8 cellular contexts compared by ENCODE assay signal in genomic region chr12:130916251-130916911, GRCh38. TPM values are rescaled to one million over a fixed set of nuclear protein-coding genes. Genes with fewer than 3 reads are reported as not detected.
DNase-seq lines count a peak whose midpoint lies in the region; ATAC-seq, FAIRE-seq and TF ChIP-seq lines count a peak whose summit lies in the region.

No MANE protein-coding gene starts in this region.

- H3K9me1 ChIP-seq in endothelial cell of umbilical vein (replicated peaks; ENCODE audit: control insufficient read depth, extremely low read depth, insufficient read depth, low read length), result no peaks in the 10 kb centered on the region

- H2BK5ac ChIP-seq in mesenchymal stem cell (ENCODE audit: low read depth, low read length, poor library complexity, severe bottlenecking), result no peak overlapping the region

- POLR2A ChIA-PET in PC-3 (lab: Charles Lee; ENCODE audit: unreplicated experiment), result no interaction called here
- POLR2A ChIA-PET in endothelial cell of umbilical vein (lab: Charles Lee), result no interaction called here

- no peak overlapping the region for H2AFZ ChIP-seq in Karpas-422 (ENCODE audit: low read length)
- H2AFZ ChIP-seq in PC-3 (ENCODE audit: low read length), result peak overlapping the region; percentile 34; the same call in 1 of the 2 replicates
- H2AFZ ChIP-seq in endothelial cell of umbilical vein (ENCODE audit: low read depth, low read length), result no peak overlapping the region
- no peak overlapping the region for H2AFZ ChIP-seq in mesenchymal stem cell (ENCODE audit: low read depth, low read length)

- peak; percentile 96 for TF ChIP-seq CTCF in PC-3 (conservative IDR thresholded peaks at IDR 0.05; ENCODE audit: low read depth, low read length)
- peak; percentile 43 to 46 for TF ChIP-seq CTCF in endothelial cell of umbilical vein (IDR thresholded peaks at IDR 0.05; ENCODE audit: extremely low read depth in 1 of 2, insufficient read depth in 1 of 2, low read depth in 1 of 2, low read length in 2 of 2)
- peak; percentile 88 for TF ChIP-seq CTCF in upper lobe of right lung (IDR thresholded peaks at IDR 0.05)

- H3K27ac ChIP-seq in Karpas-422 (ENCODE audit: low read length), result no peak overlapping the region
- H3K27ac ChIP-seq in PC-3 (ENCODE audit: low read length), result no peak overlapping the region
- H3K27ac ChIP-seq in endothelial cell of umbilical vein (ENCODE audit: insufficient read depth, low read depth, low read length), result no peak overlapping the region
- no peak overlapping the region for H3K27ac ChIP-seq in mesenchymal stem cell (ENCODE audit: low read length, poor library complexity, severe bottlenecking)
- no peak overlapping the region for H3K27ac ChIP-seq in upper lobe of right lung

- H3K27me3 ChIP-seq in Karpas-422 (ENCODE audit: low read length) (no peaks in the 10 kb centered on the region), PC-3 (ENCODE audit: low read length) (peaks cover 79% of the 10 kb centered on the region), endothelial cell of umbilical vein (ENCODE audit: control insufficient read depth in 2 of 2, insufficient read depth in 2 of 2, low read length in 2 of 2) (no peaks in the 10 kb centered on the region), mesenchymal stem cell (ENCODE audit: control insufficient read depth in 1 of 2, insufficient read depth in 1 of 2, low read length in 2 of 2) (peaks cover 6 to 26% of the 10 kb centered on the region in 2 experiments), upper lobe of right lung (no peaks in the 10 kb centered on the region)

- DNase-seq in activated CD4-positive, alpha-beta T cell treated with anti-CD3 and anti-CD28 coated beads for 48 hours, result peak; percentile 44
- DNase-seq in activated CD4-positive, alpha-beta T cell treated with anti-CD3 and anti-CD28 coated beads for 1 hour, result no peak
- DNase-seq in Karpas-422, result peak; percentile 79
- peak; percentile 80 for DNase-seq in PC-3
- peak; percentile 6 for DNase-seq in endothelial cell of umbilical vein (ENCODE audit: low read depth, low spot score)
- DNase-seq in mesenchymal stem cell, result peak; percentile 44
- peak; percentile 74 for DNase-seq in upper lobe of right lung

- no peaks in the 10 kb centered on the region for H3K9me2 ChIP-seq in Karpas-422 (replicated peaks; ENCODE audit: insufficient read depth, low read length)
- H3K9me2 ChIP-seq in PC-3 (replicated peaks; ENCODE audit: low read length), result no peaks in the 10 kb centered on the region

- H3K4me1 ChIP-seq in Karpas-422 (ENCODE audit: low read length) (no peaks in the 10 kb centered on the region), PC-3 (ENCODE audit: insufficient read depth, low read length) (no peaks in the 10 kb centered on the region), endothelial cell of umbilical vein (ENCODE audit: control insufficient read depth, extremely low read depth, insufficient read depth, low read length) (no peaks in the 10 kb centered on the region), mesenchymal stem cell (ENCODE audit: control insufficient read depth, insufficient read depth, low read depth, low read length) (no peaks in the 10 kb centered on the region), upper lobe of right lung (peaks cover 15% of the 10 kb centered on the region)

- no peak overlapping the region for H2AK5ac ChIP-seq in mesenchymal stem cell (ENCODE audit: low read length, severe bottlenecking)

- H2BK15ac ChIP-seq in mesenchymal stem cell (ENCODE audit: low read depth, poor library complexity, severe bottlenecking), result no peak overlapping the region

- H3K23ac ChIP-seq in mesenchymal stem cell (ENCODE audit: low read length in 2 of 2), result no peak overlapping the region

- H3K18ac ChIP-seq in mesenchymal stem cell (ENCODE audit: low read depth in 1 of 2, low read length in 2 of 2), result no peak overlapping the region

- H3K4me3 ChIP-seq in Karpas-422 (ENCODE audit: low read length), result no peak overlapping the region
- H3K4me3 ChIP-seq in PC-3 (ENCODE audit: low read length), result peak overlapping the region; percentile 45
- H3K4me3 ChIP-seq in endothelial cell of umbilical vein (replicated peaks in 1 of 3; ENCODE audit: insufficient read depth in 1 of 3, low read depth in 1 of 3, low read length in 3 of 3), result no peak overlapping the region
- H3K4me3 ChIP-seq in mesenchymal stem cell (ENCODE audit: insufficient read depth in 1 of 2, low read depth in 1 of 2, low read length in 2 of 2), result peak overlapping the region in 1 of 2 experiments; percentile 74
- H3K4me3 ChIP-seq in upper lobe of right lung, result peak overlapping the region; percentile 40

- H3K4me2 ChIP-seq in Karpas-422 (ENCODE audit: low read depth, low read length, poor library complexity, severe bottlenecking) (no peak overlapping the region), PC-3 (ENCODE audit: low read length) (peak overlapping the region; percentile 46), endothelial cell of umbilical vein (ENCODE audit: insufficient read depth, low read length) (no peak overlapping the region), mesenchymal stem cell (ENCODE audit: low read length, poor library complexity, severe bottlenecking) (no peak overlapping the region)

- H3K9me3 ChIP-seq in Karpas-422 (ENCODE audit: low read length), result peaks cover 10% of the 10 kb centered on the region; the same call in 1 of the 2 replicates
- H3K9me3 ChIP-seq in PC-3 (ENCODE audit: low read length), result peaks cover 10% of the 10 kb centered on the region
- no peaks in the 10 kb centered on the region for H3K9me3 ChIP-seq in endothelial cell of umbilical vein (replicated peaks; ENCODE audit: control insufficient read depth, insufficient read depth, low read length)
- peaks cover 7% of the 10 kb centered on the region for H3K9me3 ChIP-seq in mesenchymal stem cell (ENCODE audit: control insufficient read depth, low read length)
- no peaks in the 10 kb centered on the region for H3K9me3 ChIP-seq in upper lobe of right lung

- no peaks in the 10 kb centered on the region for H3K79me1 ChIP-seq in mesenchymal stem cell (replicated peaks; ENCODE audit: low read length, poor library complexity, severe bottlenecking)

- H4K91ac ChIP-seq in mesenchymal stem cell (ENCODE audit: low read length), result no peak overlapping the region

- H3F3A ChIP-seq in PC-3 (ENCODE audit: low read length, unreplicated experiment), result no peaks in the 10 kb centered on the region

- H3K14ac ChIP-seq in mesenchymal stem cell (ENCODE audit: low read length in 2 of 2), result no peak overlapping the region

- no peaks in the 10 kb centered on the region for H3K79me2 ChIP-seq in Karpas-422 (ENCODE audit: low read length)
- H3K79me2 ChIP-seq in PC-3 (ENCODE audit: low read length), result no peaks in the 10 kb centered on the region
- H3K79me2 ChIP-seq in endothelial cell of umbilical vein (ENCODE audit: control insufficient read depth, insufficient read depth, low read length), result no peaks in the 10 kb centered on the region

- H3K36me3 ChIP-seq in Karpas-422 (ENCODE audit: insufficient read depth, low read length) (no peaks in the 10 kb centered on the region), PC-3 (ENCODE audit: low read depth, low read length) (no peaks in the 10 kb centered on the region), endothelial cell of umbilical vein (ENCODE audit: control insufficient read depth in 2 of 2, extremely low read depth in 1 of 2, insufficient read depth in 2 of 2, low read length in 2 of 2) (no peaks in the 10 kb centered on the region), mesenchymal stem cell (ENCODE audit: control insufficient read depth in 1 of 2, insufficient read depth in 2 of 2, low read depth in 1 of 2, low read length in 2 of 2) (no peaks in the 10 kb centered on the region), upper lobe of right lung (no peaks in the 10 kb centered on the region)

- no peak overlapping the region for H4K8ac ChIP-seq in mesenchymal stem cell (ENCODE audit: low read length)

- intact Hi-C loops in PC-3 (cut with micrococcal nuclease) (no loop called here), endothelial cell of umbilical vein (cut with micrococcal nuclease) (loop anchor here (2.0 kb wide), 2 partner anchors 216 to 914 kb away; no protein-coding TSS in a partner anchor), upper lobe of right lung (cut with DNase I) (no loop called here)

- no peak overlapping the region for H2BK120ac ChIP-seq in mesenchymal stem cell (ENCODE audit: low read depth, low read length)

- H2BK12ac ChIP-seq in mesenchymal stem cell (ENCODE audit: low read length in 2 of 2), result no peak overlapping the region

- ATAC-seq in PC-3 (peak; percentile 84), upper lobe of right lung (peak; percentile 89), GM18502 (IDR thresholded peaks at IDR 0.05; ENCODE audit: poor library complexity, unreplicated experiment) (no peak)

- BruUV-seq in PC-3 (replicated peaks; lab: Mats Ljungman, UMichigan), result no TSS peak
- no TSS peak for BruUV-seq in endothelial cell of umbilical vein (replicated peaks; lab: Mats Ljungman, UMichigan)

- CTCF ChIA-PET in PC-3 (lab: Charles Lee), result no interaction called here
- CTCF ChIA-PET in endothelial cell of umbilical vein (lab: Charles Lee), result no interaction called here

- no peak for TF ChIP-seq POLR2A in endothelial cell of umbilical vein (IDR thresholded peaks at IDR 0.05; ENCODE audit: low read depth, low read length)

- dilution Hi-C loops in endothelial cell of umbilical vein (cut with MboI; ENCODE audit: extremely low pct_ligation_motif_present, low sequenced_read_pairs), result no loop called here

- H3K4ac ChIP-seq in mesenchymal stem cell (ENCODE audit: low read depth in 1 of 2, low read length in 2 of 2), result no peak overlapping the region

- H4K20me1 ChIP-seq in Karpas-422 (ENCODE audit: insufficient read depth, low read depth, low read length) (no peaks in the 10 kb centered on the region), PC-3 (ENCODE audit: low read length) (no peaks in the 10 kb centered on the region), endothelial cell of umbilical vein (replicated peaks; ENCODE audit: control insufficient read depth, extremely low read depth, insufficient read depth, low read length) (no peaks in the 10 kb centered on the region)

- 23% methylated on average over 36 of the region's 36 CpGs for WGBS in mesenchymal stem cell

- no peak for FAIRE-seq in endothelial cell of umbilical vein (lab: Jason Lieb, UNC)

- H3K9ac ChIP-seq in Karpas-422 (ENCODE audit: low read length), result no peak overlapping the region
- no peak overlapping the region for H3K9ac ChIP-seq in PC-3 (ENCODE audit: low read length)
- no peak overlapping the region for H3K9ac ChIP-seq in endothelial cell of umbilical vein (replicated peaks; ENCODE audit: extremely low read depth, insufficient read depth, low read length)
- H3K9ac ChIP-seq in mesenchymal stem cell (ENCODE audit: low read length), result peak overlapping the region; percentile 67

RNA-seq across cellular contexts. Expression of gene ADGRD1, which starts 37.3 kb away (rescaled TPM):
- total RNA-seq in Karpas-422 (2014; rRNA removed; shearing (Covaris generic); ENCODE audit: low replicate concordance), result not detected in 2 replicates
- 0.18 TPM in 1 of 2 replicates, not detected in the other for total RNA-seq in PC-3 (2014; rRNA removed)
- not detected in 2 replicates for total RNA-seq in endothelial cell of umbilical vein
- 0.03 and 0.07 TPM in 2 replicates for polyA plus RNA-seq in endothelial cell of umbilical vein
- polyA plus RNA-seq in endothelial cell of umbilical vein (2011; cell fraction: cytosol; rRNA removed), result 0.08 TPM in 1 of 2 replicates, not detected in the other
- 0.03 and 0.14 TPM in 2 replicates for polyA plus RNA-seq in endothelial cell of umbilical vein (2011; cell fraction: nucleus; rRNA removed)
- 0.21 and 0.50 TPM in 2 replicates for polyA plus RNA-seq in endothelial cell of umbilical vein (2012)
- 1.0 TPM in 1 of 2 replicates, not detected in the other for polyA minus RNA-seq in endothelial cell of umbilical vein
- polyA minus RNA-seq in endothelial cell of umbilical vein (2011; cell fraction: cytosol; rRNA and poly(A)+ RNA removed), result not detected
- polyA minus RNA-seq in endothelial cell of umbilical vein (2011; cell fraction: nucleus; rRNA and poly(A)+ RNA removed), result not detected in 2 replicates
- polyA plus RNA-seq in mesenchymal stem cell (2013, experiment 1 of 2), result 0.57 TPM
- polyA plus RNA-seq in mesenchymal stem cell (2013, experiment 2 of 2), result 0.89 TPM
- 113 TPM for total RNA-seq in upper lobe of right lung

RNA-seq across cellular contexts. Expression of gene RAN, which starts 44.5 kb away (rescaled TPM):
- total RNA-seq in Karpas-422 (2014; rRNA removed; shearing (Covaris generic); ENCODE audit: low replicate concordance), result 897 and 1,159 TPM in 2 replicates
- total RNA-seq in PC-3 (2014; rRNA removed), result 3,300 and 3,371 TPM in 2 replicates
- total RNA-seq in endothelial cell of umbilical vein, result 1,205 and 1,212 TPM in 2 replicates
- polyA plus RNA-seq in endothelial cell of umbilical vein, result 986 and 1,075 TPM in 2 replicates
- 1,906 and 2,063 TPM in 2 replicates for polyA plus RNA-seq in endothelial cell of umbilical vein (2011; cell fraction: cytosol; rRNA removed)
- polyA plus RNA-seq in endothelial cell of umbilical vein (2011; cell fraction: nucleus; rRNA removed), result 895 and 1,087 TPM in 2 replicates
- 1,409 and 2,015 TPM in 2 replicates for polyA plus RNA-seq in endothelial cell of umbilical vein (2012)
- polyA minus RNA-seq in endothelial cell of umbilical vein, result 908 and 983 TPM in 2 replicates
- 640 TPM for polyA minus RNA-seq in endothelial cell of umbilical vein (2011; cell fraction: cytosol; rRNA and poly(A)+ RNA removed)
- polyA minus RNA-seq in endothelial cell of umbilical vein (2011; cell fraction: nucleus; rRNA and poly(A)+ RNA removed), result 117 and 169 TPM in 2 replicates
- 308 TPM for polyA plus RNA-seq in mesenchymal stem cell (2013, experiment 1 of 2)
- polyA plus RNA-seq in mesenchymal stem cell (2013, experiment 2 of 2), result 307 TPM
- 310 TPM for total RNA-seq in upper lobe of right lung

Comparison
In these comparisons a context has a peak if more than half of its experiments do, and no peak if none do; other contexts are left out.
1. H3K4me3 ChIP-seq: peak in PC-3 (single experiment) and upper lobe of right lung (single experiment); none in Karpas-422 (single experiment) and endothelial cell of umbilical vein (0 of 3).
2. CTCF ChIP-seq: peak in every context shown above with its lines; median percentile 96 in PC-3; 88 in upper lobe of right lung; 44 in endothelial cell of umbilical vein.
3. RNA of gene ADGRD1, which starts 37.3 kb away (total RNA-seq): 113 TPM in upper lobe of right lung (single experiment); 0.18 TPM in PC-3, not detected in Karpas-422 and not detected in endothelial cell of umbilical vein; every median in the first group is over 10 times any median in the second.